ENCODE assay signal across 24 cellular contexts in genomic region chr15:88509964-88510363, GRCh38. TPM values are rescaled to one million over a fixed set of nuclear protein-coding genes. Genes with fewer than 3 reads are reported as not detected.
DNase-seq lines count a peak whose midpoint lies in the region; ATAC-seq, FAIRE-seq and TF ChIP-seq lines count a peak whose summit lies in the region.
"Had no signal": no experiment of that assay in that cellular context is flagged by ENCODE, and none has a peak within 500 bp of the region (broad histone marks: within the 10 kb centered on the region; RNA-seq: fewer than 3 reads in every experiment).

No MANE protein-coding gene starts in this region.

- CTCF ChIA-PET in GM12878 (lab: Yijun Ruan, JAX) = no interaction called here

- H3K4me1 ChIP-seq in GM12878 (ENCODE audit: control insufficient read depth, insufficient read depth, low read length) (peaks cover 12% of the 10 kb centered on the region), left lung (no peaks in the 10 kb centered on the region), neural progenitor cell (no peaks in the 10 kb centered on the region)
- H3K4me1 ChIP-seq: BLaER1 had no signal

- no peak for TF ChIP-seq EP300 in GM12878 (IDR thresholded peaks at IDR 0.05; ENCODE audit: borderline replicate concordance in 1 of 2, control insufficient read depth in 1 of 2, low read depth in 2 of 2, low read length in 2 of 2)

- no peak overlapping the region for H2AFZ ChIP-seq in GM12878 (ENCODE audit: control insufficient read depth, low read depth, low read length)
- no peak overlapping the region for H2AFZ ChIP-seq in neural progenitor cell (replicated peaks)

- H3K27me3 ChIP-seq in GM12878 (replicated peaks in 1 of 2; ENCODE audit: control insufficient read depth in 2 of 2, insufficient read depth in 2 of 2, low read length in 1 of 2) (no peaks in the 10 kb centered on the region), left lung (no peaks in the 10 kb centered on the region), neural progenitor cell (no peaks in the 10 kb centered on the region)
- H3K27me3 ChIP-seq: BLaER1, MG63 had no signal

- RAD21 ChIA-PET in GM12878 (lab: Charles Lee; ENCODE audit: unreplicated experiment) = no interaction called here

- no peak overlapping the region for H3K4me3 Mint-ChIP-seq in neural progenitor cell
- H3K4me3 Mint-ChIP-seq: CD4-positive, alpha-beta T cell had no signal

- no peak overlapping the region for H3K27ac Mint-ChIP-seq in neural progenitor cell
- H3K27ac Mint-ChIP-seq: CD4-positive, alpha-beta T cell had no signal

- no peak for TF ChIP-seq RAD21 in GM12878 (IDR thresholded peaks at IDR 0.05; ENCODE audit: insufficient read depth, low read depth, low read length)

- H3K36me3 Mint-ChIP-seq in neural progenitor cell = peaks cover 33% of the 10 kb centered on the region

- no peaks in the 10 kb centered on the region for H3K9me3 Mint-ChIP-seq in neural progenitor cell
- H3K9me3 Mint-ChIP-seq: CD4-positive, alpha-beta T cell had no signal

- H3K9ac ChIP-seq in GM12878 (ENCODE audit: control insufficient read depth, insufficient read depth, low read length) (no peak overlapping the region), neural progenitor cell (no peak overlapping the region)
- H3K9ac ChIP-seq: BLaER1, SK-N-SH had no signal

- intact Hi-C loops in GM12878 (cut with micrococcal nuclease; ENCODE audit: unreplicated experiment) = no loop called here
- intact Hi-C loops in left lung (cut with DNase I) = no loop called here

- H4K20me1 ChIP-seq in GM12878 (ENCODE audit: control insufficient read depth, insufficient read depth) (no peaks in the 10 kb centered on the region), neural progenitor cell (ENCODE audit: low read depth) (no peaks in the 10 kb centered on the region)
- H4K20me1 ChIP-seq: BLaER1 had no signal

- H3K9me3 ChIP-seq in GM12878 (replicated peaks; ENCODE audit: control insufficient read depth, insufficient read depth, low read length) = no peaks in the 10 kb centered on the region
- H3K9me3 ChIP-seq in left lung = no peaks in the 10 kb centered on the region
- H3K9me3 ChIP-seq in neural progenitor cell (ENCODE audit: low read depth) = no peaks in the 10 kb centered on the region
- H3K9me3 ChIP-seq: BLaER1, MG63, SK-N-SH had no signal

- no peak for FAIRE-seq in GM12878 (lab: Jason Lieb, UNC)
- FAIRE-seq: HepG2, K562 had no signal

- POLR2A ChIA-PET in GM12878 (lab: Charles Lee) = no interaction called here

- no TSS peak for BruUV-seq in GM12878 (replicated peaks; lab: Mats Ljungman, UMichigan)

- H3K27ac ChIP-seq in GM12878 (ENCODE audit: control insufficient read depth, insufficient read depth) (no peak overlapping the region), left lung (no peak overlapping the region), neural progenitor cell (no peak overlapping the region)
- H3K27ac ChIP-seq: BLaER1 had no signal

- DNase-seq in GM12878 (ENCODE audit: low read depth, low spot score) = no peak
- no peak for DNase-seq in left lung
- DNase-seq in neural progenitor cell (ENCODE audit: low spot score) = no peak
- DNase-seq: CD4-positive, alpha-beta T cell; COR-L47; DMS79 treated with DMSO at 0.1 percent for 48 hours; H7; MG63; NCI-H1048; NCI-H1417 treated with DMSO at 0.1 percent for 48 hours; NCI-H187; NCI-H2107; NCI-H2227 treated with DMSO at 0.1 percent for 48 hours; NCI-H510A; SIG-M5; SK-N-SH had no signal

- H3K4me3 ChIP-seq in GM12878 (no peak overlapping the region), left lung (no peak overlapping the region), neural progenitor cell (no peak overlapping the region)
- H3K4me3 ChIP-seq: BLaER1, K562, MG63 had no signal

- no peaks in the 10 kb centered on the region for H3F3A ChIP-seq in neural progenitor cell (ENCODE audit: low read depth)

- no peak for TF ChIP-seq CTCF in GM12878 (IDR thresholded peaks at IDR 0.05 in 2 of 3, conservative IDR thresholded peaks at IDR 0.05 in 1 of 3; ENCODE audit: control insufficient read depth in 2 of 3, extremely low read depth in 1 of 3, insufficient read depth in 1 of 3, low read depth in 3 of 3, low read length in 3 of 3)
- no peak for TF ChIP-seq CTCF in left lung (IDR thresholded peaks at IDR 0.05)
- no peak for TF ChIP-seq CTCF in neural progenitor cell (IDR thresholded peaks at IDR 0.05)

- no peaks in the 10 kb centered on the region for H3K27me3 Mint-ChIP-seq in neural progenitor cell (ENCODE audit: insufficient read depth, low read depth)
- H3K27me3 Mint-ChIP-seq: CD4-positive, alpha-beta T cell had no signal

- ATAC-seq in GM18909 (IDR thresholded peaks at IDR 0.05; ENCODE audit: poor library complexity, unreplicated experiment) = peak; percentile 49
- ATAC-seq in GM21390 (IDR thresholded peaks at IDR 0.05; ENCODE audit: unreplicated experiment) = peak; percentile 26
- ATAC-seq in HG03378 (IDR thresholded peaks at IDR 0.05; ENCODE audit: unreplicated experiment) = peak; percentile 42
- ATAC-seq in GM12878 = peak; percentile 35; the same call in 2 of the 3 replicates
- no peak for ATAC-seq in left lung
- no peak for ATAC-seq in GM21447 (IDR thresholded peaks at IDR 0.05; ENCODE audit: unreplicated experiment)
- ATAC-seq: HepG2, K562, Panc1 had no signal

- no peaks in the 10 kb centered on the region for H3K36me3 ChIP-seq in GM12878 (ENCODE audit: control insufficient read depth in 2 of 2, insufficient read depth in 2 of 2, low read length in 1 of 2)
- H3K36me3 ChIP-seq in left lung = peaks cover 0 to 37% of the 10 kb centered on the region in 2 donors
- no peaks in the 10 kb centered on the region for H3K36me3 ChIP-seq in neural progenitor cell

- SMC1A ChIA-PET in GM12878 (lab: Charles Lee; ENCODE audit: uncharacterized antibody, unreplicated experiment) = no interaction called here

- in situ Hi-C loops in GM12878 (cut with MboI) = no loop called here

- H3K4me2 ChIP-seq in GM12878 (ENCODE audit: control insufficient read depth, insufficient read depth) (no peak overlapping the region), neural progenitor cell (no peak overlapping the region)
- H3K4me2 ChIP-seq: BLaER1, SK-N-SH had no signal

- H3K79me2 ChIP-seq in GM12878 (ENCODE audit: control insufficient read depth, insufficient read depth, low read length) (no peaks in the 10 kb centered on the region), neural progenitor cell (ENCODE audit: low read depth) (no peaks in the 10 kb centered on the region)

- H3K4me1 Mint-ChIP-seq in neural progenitor cell = no peaks in the 10 kb centered on the region

- TF ChIP-seq POLR2A in GM12878 (IDR thresholded peaks at IDR 0.05; ENCODE audit: low read depth, low read length) = no peak

RNA-seq across cellular contexts. Expression of gene DET1, which starts 36.5 kb away (rescaled TPM):
- 17.6 and 18.7 TPM in 2 replicates for total RNA-seq in GM12878 (2013; cell fraction: nucleolus; rRNA removed)
- 1.7 and 2.7 TPM in 2 replicates for total RNA-seq in GM12878 (2014; rRNA removed)
- 0.94 and 1.0 TPM in 2 replicates for total RNA-seq in GM12878 (2014; rRNA removed; fragmentation: Illumina TruSeq; extraction: Trizol)
- total RNA-seq in GM12878 (2021) = 0.82 and 2.1 TPM in 2 replicates
- 1.4 TPM for polyA plus RNA-seq in GM12878 (2011; ENCODE audit: low read depth)
- 1.2 and 1.6 TPM in 2 replicates for polyA plus RNA-seq in GM12878 (2011; rRNA removed)
- 1.6 and 1.8 TPM in 2 replicates for polyA plus RNA-seq in GM12878 (2011; cell fraction: cytosol; rRNA removed)
- polyA plus RNA-seq in GM12878 (2011; cell fraction: nucleus; rRNA removed) = 3.7 and 4.3 TPM in 2 replicates
- polyA plus RNA-seq in GM12878 (2012) = 1.3 and 2.2 TPM in 2 replicates
- polyA plus RNA-seq in GM12878 (2014; fragmentation: Illumina TruSeq; extraction: Trizol) = 0.73 and 1.5 TPM in 2 replicates
- polyA plus RNA-seq in GM12878 (2014; fragmentation: Nextera tagmentation; extraction: Ambion mirVana) = under 1 TPM; 0.16 to 0.50 TPM
- polyA plus RNA-seq in GM12878 (2014; rRNA removed) = 1.7 TPM in 2 replicates
- polyA plus RNA-seq in GM12878 (2016; fragmentation: Nextera tagmentation; extraction: Ambion mirVana) = 1 to 10 TPM; 1.1 to 1.3 TPM
- polyA minus RNA-seq in GM12878 (2011; rRNA and poly(A)+ RNA removed) = 4.3 and 4.8 TPM in 2 replicates
- 1.1 TPM in 1 of 2 replicates, not detected in the other for polyA minus RNA-seq in GM12878 (2011; cell fraction: cytosol; rRNA and poly(A)+ RNA removed)
- polyA minus RNA-seq in GM12878 (2011; cell fraction: nucleus; rRNA and poly(A)+ RNA removed) = 3.9 and 4.1 TPM in 2 replicates
- total RNA-seq in left lung = 1 to 10 TPM; 4.0 to 4.2 TPM
- 19.0 and 21.3 TPM in 2 replicates for total RNA-seq in neural progenitor cell (ENCODE audit: low replicate concordance)

RNA-seq across cellular contexts. Expression of gene MRPS11, which starts 42.5 kb away (rescaled TPM):
- total RNA-seq in GM12878 (2013; cell fraction: nucleolus; rRNA removed) = 45.1 and 52.2 TPM in 2 replicates
- 65.2 and 71.8 TPM in 2 replicates for total RNA-seq in GM12878 (2014; rRNA removed)
- total RNA-seq in GM12878 (2014; rRNA removed; fragmentation: Illumina TruSeq; extraction: Trizol) = 50.4 and 55.1 TPM in 2 replicates
- 72.2 and 73.7 TPM in 2 replicates for total RNA-seq in GM12878 (2021)
- 43.7 TPM for polyA plus RNA-seq in GM12878 (2011; ENCODE audit: low read depth)
- polyA plus RNA-seq in GM12878 (2011; rRNA removed) = 77.5 and 104 TPM in 2 replicates
- polyA plus RNA-seq in GM12878 (2011; cell fraction: cytosol; rRNA removed) = 104 and 185 TPM in 2 replicates
- polyA plus RNA-seq in GM12878 (2011; cell fraction: nucleus; rRNA removed) = 85.0 and 103 TPM in 2 replicates
- polyA plus RNA-seq in GM12878 (2012) = 42.1 and 42.3 TPM in 2 replicates
- 24.6 and 57.9 TPM in 2 replicates for polyA plus RNA-seq in GM12878 (2014; fragmentation: Illumina TruSeq; extraction: Trizol)
- 10 to 100 TPM; 37.1 to 44.3 TPM for polyA plus RNA-seq in GM12878 (2014; fragmentation: Nextera tagmentation; extraction: Ambion mirVana)
- 99.9 and 103 TPM in 2 replicates for polyA plus RNA-seq in GM12878 (2014; rRNA removed)
- polyA plus RNA-seq in GM12878 (2016; fragmentation: Nextera tagmentation; extraction: Ambion mirVana) = 100 to 1,000 TPM; 138 to 148 TPM
- 34.9 and 43.6 TPM in 2 replicates for polyA minus RNA-seq in GM12878 (2011; rRNA and poly(A)+ RNA removed)
- polyA minus RNA-seq in GM12878 (2011; cell fraction: cytosol; rRNA and poly(A)+ RNA removed) = 26.3 and 28.2 TPM in 2 replicates
- polyA minus RNA-seq in GM12878 (2011; cell fraction: nucleus; rRNA and poly(A)+ RNA removed) = 14.3 and 21.7 TPM in 2 replicates
- total RNA-seq in left lung = 10 to 100 TPM; 37.1 to 41.2 TPM
- total RNA-seq in neural progenitor cell (ENCODE audit: low replicate concordance) = 15.8 and 20.6 TPM in 2 replicates

RNA-seq across cellular contexts. Expression of gene MRPL46, which starts 42.8 kb away (rescaled TPM):
- total RNA-seq in GM12878 (2013; cell fraction: nucleolus; rRNA removed) = 36.4 and 37.4 TPM in 2 replicates
- 33.0 and 37.4 TPM in 2 replicates for total RNA-seq in GM12878 (2014; rRNA removed)
- total RNA-seq in GM12878 (2014; rRNA removed; fragmentation: Illumina TruSeq; extraction: Trizol) = 41.1 and 42.4 TPM in 2 replicates
- total RNA-seq in GM12878 (2021) = 37.9 and 39.5 TPM in 2 replicates
- 15.7 TPM for polyA plus RNA-seq in GM12878 (2011; ENCODE audit: low read depth)
- 48.5 and 50.4 TPM in 2 replicates for polyA plus RNA-seq in GM12878 (2011; rRNA removed)
- polyA plus RNA-seq in GM12878 (2011; cell fraction: cytosol; rRNA removed) = 34.9 and 40.8 TPM in 2 replicates
- 28.1 and 28.9 TPM in 2 replicates for polyA plus RNA-seq in GM12878 (2011; cell fraction: nucleus; rRNA removed)
- 18.8 and 25.2 TPM in 2 replicates for polyA plus RNA-seq in GM12878 (2012)
- polyA plus RNA-seq in GM12878 (2014; fragmentation: Illumina TruSeq; extraction: Trizol) = 40.5 and 41.7 TPM in 2 replicates
- 10 to 100 TPM; 55.3 to 66.9 TPM for polyA plus RNA-seq in GM12878 (2014; fragmentation: Nextera tagmentation; extraction: Ambion mirVana)
- polyA plus RNA-seq in GM12878 (2014; rRNA removed) = 54.6 and 57.7 TPM in 2 replicates
- polyA plus RNA-seq in GM12878 (2016; fragmentation: Nextera tagmentation; extraction: Ambion mirVana) = 10 to 100 TPM; 95.9 to 96.7 TPM
- 13.9 and 16.8 TPM in 2 replicates for polyA minus RNA-seq in GM12878 (2011; rRNA and poly(A)+ RNA removed)
- polyA minus RNA-seq in GM12878 (2011; cell fraction: cytosol; rRNA and poly(A)+ RNA removed) = 5.0 and 7.1 TPM in 2 replicates
- polyA minus RNA-seq in GM12878 (2011; cell fraction: nucleus; rRNA and poly(A)+ RNA removed) = 27.3 and 33.1 TPM in 2 replicates
- total RNA-seq in left lung = 10 to 100 TPM; 19.0 to 19.2 TPM
- 17.8 and 20.4 TPM in 2 replicates for total RNA-seq in neural progenitor cell (ENCODE audit: low replicate concordance)

Comparison
In these comparisons a context has a peak if more than half of its experiments do, and no peak if none do; other contexts are left out.
1. ATAC-seq: peak in GM18909 (single experiment), GM21390 (single experiment), HG03378 (single experiment) and GM12878 (single experiment); none in left lung (single experiment) and GM21447 (single experiment).